10 cellular contexts compared by ENCODE assay signal in genomic region chr17:76139801-76140660, GRCh38. TPM values are rescaled to one million over a fixed set of nuclear protein-coding genes. Genes with fewer than 3 reads are reported as not detected.
DNase-seq lines count a peak whose midpoint lies in the region; ATAC-seq and TF ChIP-seq lines count a peak whose summit lies in the region.
"Had no signal": no experiment of that assay in that cellular context is flagged by ENCODE, and none has a peak within 500 bp of the region (broad histone marks: within the 10 kb centered on the region; RNA-seq: fewer than 3 reads in every experiment).

No MANE protein-coding gene starts in this region.

- H3K79me2 ChIP-seq in GM23338 (replicated peaks; ENCODE audit: insufficient read depth) = no peaks in the 10 kb centered on the region

- DNase-seq in GM23338 (ENCODE audit: low spot score) (peak; percentile 51), NCI-H1092 (lab: John Stamatoyannopoulos, UW) (no peak), UCSD-AML1 (lab: John Stamatoyannopoulos, UW; ENCODE audit: unreplicated experiment) (no peak), SJCRH30 (no peak)
- peak; percentile 68 for DNase-seq in activated CD8-positive, alpha-beta memory T cell treated with anti-CD3 and anti-CD28 coated beads, Interleukin-2, amount 50 U/mL, for 4 hours
- DNase-seq in stimulated activated CD8-positive, alpha-beta memory T cell treated with anti-CD3 and anti-CD28 coated beads, Interleukin-4, amount 100 ng/mL, for 48 hours = peak; percentile 64
- DNase-seq: NCI-H524 treated with DMSO at 0.1 percent for 48 hours had no signal

- H3K27ac Mint-ChIP-seq in GM23338 = no peak overlapping the region

- peaks cover 90% of the 10 kb centered on the region for H3K27me3 ChIP-seq in GM23338 (ENCODE audit: insufficient read depth)
- H3K27me3 ChIP-seq in iPS-18a (ENCODE audit: control insufficient read depth, insufficient read depth, low read length) = peaks cover 90% of the 10 kb centered on the region
- peaks cover 46% of the 10 kb centered on the region for H3K27me3 ChIP-seq in SJCRH30

- H3K4me1 Mint-ChIP-seq in GM23338 = peaks cover 67% of the 10 kb centered on the region

- H3K27ac ChIP-seq in GM23338 (ENCODE audit: low read depth) (no peak overlapping the region), iPS-18a (ENCODE audit: low read length) (no peak overlapping the region), SJCRH30 (no peak overlapping the region)
- H3K27ac ChIP-seq: right lobe of liver had no signal

- H3K36me3 Mint-ChIP-seq in GM23338 (ENCODE audit: low read depth) = no peaks in the 10 kb centered on the region; the same call in 2 of the 3 replicates

- H3K4me1 ChIP-seq in GM23338 (ENCODE audit: insufficient read depth) (peaks cover 84% of the 10 kb centered on the region), iPS-18a (ENCODE audit: control insufficient read depth, low read depth, low read length) (peaks cover 69% of the 10 kb centered on the region), SJCRH30 (peaks cover 48% of the 10 kb centered on the region)

- no peaks in the 10 kb centered on the region for H3K9me2 ChIP-seq in GM23338 (ENCODE audit: insufficient read depth)

- TF ChIP-seq CTCF in GM23338 (conservative IDR thresholded peaks at IDR 0.05; ENCODE audit: low read depth in 2 of 2) = no peak; a peak in 1 of 4 replicates

- H3K9me3 ChIP-seq in iPS-18a (ENCODE audit: control insufficient read depth, low read depth, low read length) = no peaks in the 10 kb centered on the region
- no peaks in the 10 kb centered on the region for H3K9me3 ChIP-seq in SJCRH30 (replicated peaks)
- H3K9me3 ChIP-seq: right lobe of liver had no signal

- no peak; the same call in 2 of the 3 replicates for ATAC-seq in GM23338
- ATAC-seq in HG03175 (IDR thresholded peaks at IDR 0.05; ENCODE audit: unreplicated experiment) = no peak

- H3K4me2 ChIP-seq in GM23338 = peak overlapping the region; percentile 91

- peaks cover 30% of the 10 kb centered on the region for H3F3A ChIP-seq in GM23338 (replicated peaks; ENCODE audit: low read depth)

- H3K4me3 ChIP-seq in GM23338 = peak overlapping the region; percentile 85
- H3K4me3 ChIP-seq in iPS-18a (ENCODE audit: low read length) = peak overlapping the region; percentile 79
- no peak overlapping the region for H3K4me3 ChIP-seq in SJCRH30

- H4K20me1 ChIP-seq in GM23338 (replicated peaks; ENCODE audit: insufficient read depth) = no peaks in the 10 kb centered on the region

- H3K9me3 Mint-ChIP-seq in GM23338 = no peaks in the 10 kb centered on the region; the same call in 2 of the 3 replicates

- H2AFZ ChIP-seq in GM23338 = no peak overlapping the region; the same call in 1 of the 2 replicates

- H3K27me3 Mint-ChIP-seq in GM23338 (ENCODE audit: insufficient read depth, low read depth, poor library complexity) = peaks cover 77% of the 10 kb centered on the region

- no peak overlapping the region for H3K9ac ChIP-seq in iPS-18a (ENCODE audit: low read length)

- no peaks in the 10 kb centered on the region for H3K36me3 ChIP-seq in GM23338 (ENCODE audit: insufficient read depth)
- H3K36me3 ChIP-seq in iPS-18a (ENCODE audit: control insufficient read depth, low read depth, low read length) = no peaks in the 10 kb centered on the region
- no peaks in the 10 kb centered on the region for H3K36me3 ChIP-seq in SJCRH30
- H3K36me3 ChIP-seq: right lobe of liver had no signal

- peak overlapping the region; percentile 87 for H3K4me3 Mint-ChIP-seq in GM23338

TF ChIP-seq in GM23338, 12 proteins besides CTCF, POLR2A, EP300 and RAD21 (continues in another document):
- TF ChIP-seq EZH2 (IDR thresholded peaks at IDR 0.05; ENCODE audit: low read depth, unreplicated experiment) = peak; percentile 44
- TF ChIP-seq, protein P1, sequence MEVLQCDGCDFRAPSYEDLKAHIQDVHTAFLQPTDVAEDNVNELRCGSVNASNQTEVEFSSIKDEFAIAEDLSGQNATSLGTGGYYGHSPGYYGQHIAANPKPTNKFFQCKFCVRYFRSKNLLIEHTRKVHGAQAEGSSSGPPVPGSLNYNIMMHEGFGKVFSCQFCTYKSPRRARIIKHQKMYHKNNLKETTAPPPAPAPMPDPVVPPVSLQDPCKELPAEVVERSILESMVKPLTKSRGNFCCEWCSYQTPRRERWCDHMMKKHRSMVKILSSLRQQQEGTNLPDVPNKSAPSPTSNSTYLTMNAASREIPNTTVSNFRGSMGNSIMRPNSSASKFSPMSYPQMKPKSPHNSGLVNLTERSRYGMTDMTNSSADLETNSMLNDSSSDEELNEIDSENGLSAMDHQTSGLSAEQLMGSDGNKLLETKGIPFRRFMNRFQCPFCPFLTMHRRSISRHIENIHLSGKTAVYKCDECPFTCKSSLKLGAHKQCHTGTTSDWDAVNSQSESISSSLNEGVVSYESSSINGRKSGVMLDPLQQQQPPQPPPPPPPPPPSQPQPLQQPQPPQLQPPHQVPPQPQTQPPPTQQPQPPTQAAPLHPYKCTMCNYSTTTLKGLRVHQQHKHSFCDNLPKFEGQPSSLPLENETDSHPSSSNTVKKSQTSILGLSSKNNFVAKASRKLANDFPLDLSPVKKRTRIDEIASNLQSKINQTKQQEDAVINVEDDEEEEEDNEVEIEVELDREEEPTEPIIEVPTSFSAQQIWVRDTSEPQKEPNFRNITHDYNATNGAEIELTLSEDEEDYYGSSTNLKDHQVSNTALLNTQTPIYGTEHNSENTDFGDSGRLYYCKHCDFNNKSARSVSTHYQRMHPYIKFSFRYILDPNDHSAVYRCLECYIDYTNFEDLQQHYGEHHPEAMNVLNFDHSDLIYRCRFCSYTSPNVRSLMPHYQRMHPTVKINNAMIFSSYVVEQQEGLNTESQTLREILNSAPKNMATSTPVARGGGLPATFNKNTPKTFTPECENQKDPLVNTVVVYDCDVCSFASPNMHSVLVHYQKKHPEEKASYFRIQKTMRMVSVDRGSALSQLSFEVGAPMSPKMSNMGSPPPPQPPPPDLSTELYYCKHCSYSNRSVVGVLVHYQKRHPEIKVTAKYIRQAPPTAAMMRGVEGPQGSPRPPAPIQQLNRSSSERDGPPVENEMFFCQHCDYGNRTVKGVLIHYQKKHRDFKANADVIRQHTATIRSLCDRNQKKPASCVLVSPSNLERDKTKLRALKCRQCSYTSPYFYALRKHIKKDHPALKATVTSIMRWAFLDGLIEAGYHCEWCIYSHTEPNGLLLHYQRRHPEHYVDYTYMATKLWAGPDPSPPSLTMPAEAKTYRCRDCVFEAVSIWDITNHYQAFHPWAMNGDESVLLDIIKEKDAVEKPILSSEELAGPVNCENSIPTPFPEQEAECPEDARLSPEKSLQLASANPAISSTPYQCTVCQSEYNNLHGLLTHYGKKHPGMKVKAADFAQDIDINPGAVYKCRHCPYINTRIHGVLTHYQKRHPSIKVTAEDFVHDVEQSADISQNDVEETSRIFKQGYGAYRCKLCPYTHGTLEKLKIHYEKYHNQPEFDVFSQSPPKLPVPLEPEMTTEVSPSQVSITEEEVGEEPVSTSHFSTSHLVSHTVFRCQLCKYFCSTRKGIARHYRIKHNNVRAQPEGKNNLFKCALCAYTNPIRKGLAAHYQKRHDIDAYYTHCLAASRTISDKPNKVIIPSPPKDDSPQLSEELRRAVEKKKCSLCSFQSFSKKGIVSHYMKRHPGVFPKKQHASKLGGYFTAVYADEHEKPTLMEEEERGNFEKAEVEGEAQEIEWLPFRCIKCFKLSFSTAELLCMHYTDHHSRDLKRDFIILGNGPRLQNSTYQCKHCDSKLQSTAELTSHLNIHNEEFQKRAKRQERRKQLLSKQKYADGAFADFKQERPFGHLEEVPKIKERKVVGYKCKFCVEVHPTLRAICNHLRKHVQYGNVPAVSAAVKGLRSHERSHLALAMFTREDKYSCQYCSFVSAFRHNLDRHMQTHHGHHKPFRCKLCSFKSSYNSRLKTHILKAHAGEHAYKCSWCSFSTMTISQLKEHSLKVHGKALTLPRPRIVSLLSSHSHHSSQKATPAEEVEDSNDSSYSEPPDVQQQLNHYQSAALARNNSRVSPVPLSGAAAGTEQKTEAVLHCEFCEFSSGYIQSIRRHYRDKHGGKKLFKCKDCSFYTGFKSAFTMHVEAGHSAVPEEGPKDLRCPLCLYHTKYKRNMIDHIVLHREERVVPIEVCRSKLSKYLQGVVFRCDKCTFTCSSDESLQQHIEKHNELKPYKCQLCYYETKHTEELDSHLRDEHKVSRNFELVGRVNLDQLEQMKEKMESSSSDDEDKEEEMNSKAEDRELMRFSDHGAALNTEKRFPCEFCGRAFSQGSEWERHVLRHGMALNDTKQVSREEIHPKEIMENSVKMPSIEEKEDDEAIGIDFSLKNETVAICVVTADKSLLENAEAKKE (CRISPR knock-in tag; IDR thresholded peaks at IDR 0.05) = no peak
- peak; percentile 40; the same call in 1 of the 2 replicates for TF ChIP-seq POLR2AphosphoS5 (IDR thresholded peaks at IDR 0.05; ENCODE audit: low read depth)
- TF ChIP-seq, protein P2, sequence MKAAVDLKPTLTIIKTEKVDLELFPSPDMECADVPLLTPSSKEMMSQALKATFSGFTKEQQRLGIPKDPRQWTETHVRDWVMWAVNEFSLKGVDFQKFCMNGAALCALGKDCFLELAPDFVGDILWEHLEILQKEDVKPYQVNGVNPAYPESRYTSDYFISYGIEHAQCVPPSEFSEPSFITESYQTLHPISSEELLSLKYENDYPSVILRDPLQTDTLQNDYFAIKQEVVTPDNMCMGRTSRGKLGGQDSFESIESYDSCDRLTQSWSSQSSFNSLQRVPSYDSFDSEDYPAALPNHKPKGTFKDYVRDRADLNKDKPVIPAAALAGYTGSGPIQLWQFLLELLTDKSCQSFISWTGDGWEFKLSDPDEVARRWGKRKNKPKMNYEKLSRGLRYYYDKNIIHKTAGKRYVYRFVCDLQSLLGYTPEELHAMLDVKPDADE (IDR thresholded peaks at IDR 0.05) = no peak

RNA-seq across cellular contexts. Expression of gene FOXJ1, which starts 1.0 kb away (rescaled TPM):
- 8.7 and 12.3 TPM in 2 replicates for total RNA-seq in GM23338 (2014; rRNA removed; shearing (Covaris generic))
- polyA plus RNA-seq in GM23338 (2016; fragmentation: Nextera tagmentation; extraction: Ambion mirVana) = 2.3 and 2.8 TPM in 2 replicates
- 0.10 and 0.23 TPM in 2 replicates for total RNA-seq in SJCRH30 (2014; rRNA removed; shearing (Covaris generic))

RNA-seq across cellular contexts. Expression of gene EXOC7, which starts 36.4 kb away (rescaled TPM):
- total RNA-seq in GM23338 (2014; rRNA removed; shearing (Covaris generic)) = 65.9 and 75.4 TPM in 2 replicates
- polyA plus RNA-seq in GM23338 (2016; fragmentation: Nextera tagmentation; extraction: Ambion mirVana) = 77.4 and 77.5 TPM in 2 replicates
- 101 and 106 TPM in 2 replicates for total RNA-seq in SJCRH30 (2014; rRNA removed; shearing (Covaris generic))

Comparison
In these comparisons a context has a peak if more than half of its experiments do, and no peak if none do; other contexts are left out.
1. DNase-seq: peak in GM23338 (single experiment), activated CD8-positive, alpha-beta memory T cell treated with anti-CD3 and anti-CD28 coated beads, Interleukin-2, amount 50 U/mL, for 4 hours (single experiment) and stimulated activated CD8-positive, alpha-beta memory T cell treated with anti-CD3 and anti-CD28 coated beads, Interleukin-4, amount 100 ng/mL, for 48 hours (single experiment); none in NCI-H1092 (single experiment), UCSD-AML1 (single experiment) and SJCRH30 (0 of 2).